Comparison of ENCODE assay signal across 22 cellular contexts in genomic region chr12:93749515-93749914, GRCh38.
DNase-seq lines count a peak whose midpoint lies in the region; ATAC-seq and TF ChIP-seq lines count a peak whose summit lies in the region.
"Had no signal": no experiment of that assay in that cellular context is flagged by ENCODE, and none has a peak within 500 bp of the region (broad histone marks: within the 10 kb centered on the region; RNA-seq: fewer than 3 reads in every experiment).

No MANE protein-coding gene starts in this region.

- TF ChIP-seq CTCF in fibroblast of the aortic adventitia (IDR thresholded peaks at IDR 0.05; ENCODE audit: insufficient read depth, low read length) (no peak), ovary (IDR thresholded peaks at IDR 0.05) (no peak)

- peaks cover 4 to 14% of the 10 kb centered on the region in 2 donors for H3K36me3 Mint-ChIP-seq in CD4-positive, alpha-beta memory T cell
- H3K36me3 Mint-ChIP-seq in T-helper 17 cell (ENCODE audit: low read depth): no peaks in the 10 kb centered on the region

- peaks cover 14% of the 10 kb centered on the region for H3K4me1 ChIP-seq in CD4-positive, alpha-beta memory T cell (ENCODE audit: insufficient read depth, low read length)
- H3K4me1 ChIP-seq in rectal smooth muscle tissue (ENCODE audit: control insufficient read depth, insufficient read depth, low read length): peaks cover 3% of the 10 kb centered on the region
- peaks cover 4% of the 10 kb centered on the region for H3K4me1 ChIP-seq in ovary (ENCODE audit: insufficient read depth)

- peaks cover 0 to 23% (median 13%) of the 10 kb centered on the region in 8 donors for H3K9me3 Mint-ChIP-seq in CD4-positive, alpha-beta memory T cell

- H3K4me3 ChIP-seq in CD4-positive, alpha-beta memory T cell (ENCODE audit: low read length in 2 of 2): no peak overlapping the region
- H3K4me3 ChIP-seq in fibroblast of the aortic adventitia (ENCODE audit: low read depth, low read length) (no peak overlapping the region), rectal smooth muscle tissue (ENCODE audit: low read length) (no peak overlapping the region), ovary (no peak overlapping the region)
- H3K4me3 ChIP-seq: psoas muscle, SJSA1 had no signal

- H3K4me3 Mint-ChIP-seq in CD4-positive, alpha-beta memory T cell: peak overlapping the region in 5 of 8 donors; percentile 4 to 72 (median 21)
- peak overlapping the region; percentile 70 for H3K4me3 Mint-ChIP-seq in T-helper 17 cell
- H3K4me3 Mint-ChIP-seq: activated CD4-positive, alpha-beta T cell treated with anti-CD3 and anti-CD28 coated beads for 36 hours; activated CD8-positive, alpha-beta T cell treated with anti-CD3 and anti-CD28 coated beads, Interleukin-2, amount 10 ng/mL, durations not matched to agents 7 days and 5 days; stimulated activated naive CD8-positive, alpha-beta T cell treated with anti-CD3 and anti-CD28 coated beads, Interleukin-15, Interleukin-2, amounts not matched to agents 100 ng/mL and 50 ng/mL, for 24 hours had no signal

- POLR2A ChIA-PET in CD4-positive, alpha-beta memory T cell (lab: Charles Lee; ENCODE audit: partially characterized antibody): no interaction called here

- CTCF ChIA-PET in CD4-positive, alpha-beta memory T cell (lab: Charles Lee; ENCODE audit: partially characterized antibody): interaction anchor here (1.0 kb wide), 1 partner anchor 17 kb away, joined by 3 read pairs; no protein-coding TSS in a partner anchor

- no peak for ATAC-seq in T-helper 17 cell
- ATAC-seq: activated CD4-positive, alpha-beta T cell treated with anti-CD3 and anti-CD28 coated beads for 36 hours; activated CD8-positive, alpha-beta T cell treated with anti-CD3 and anti-CD28 coated beads, Interleukin-2, amount 10 ng/mL, durations not matched to agents 7 days and 5 days had no signal

- no peaks in the 10 kb centered on the region for H3K27me3 Mint-ChIP-seq in CD4-positive, alpha-beta memory T cell
- no peaks in the 10 kb centered on the region for H3K27me3 Mint-ChIP-seq in T-helper 17 cell
- H3K27me3 Mint-ChIP-seq: activated CD4-positive, alpha-beta T cell treated with anti-CD3 and anti-CD28 coated beads for 36 hours; stimulated activated naive CD8-positive, alpha-beta T cell treated with anti-CD3 and anti-CD28 coated beads, Interleukin-15, Interleukin-2, amounts not matched to agents 100 ng/mL and 50 ng/mL, for 24 hours had no signal

- no peak for DNase-seq in CD4-positive, alpha-beta memory T cell
- DNase-seq in T-helper 17 cell: no peak
- DNase-seq in fibroblast of the aortic adventitia (ENCODE audit: low read depth): peak; percentile 27
- DNase-seq in ovary: no peak
- DNase-seq in stimulated activated CD4-positive, alpha-beta T cell treated with anti-CD3 and anti-CD28 coated beads, Interleukin-15, amount 100 ng/mL, for 24 hours: no peak
- DNase-seq in medulla oblongata (ENCODE audit: extremely low spot score): no peak
- DNase-seq: ACHN; activated CD4-positive, alpha-beta T cell treated with anti-CD3 and anti-CD28 coated beads for 36 hours; activated CD8-positive, alpha-beta T cell treated with anti-CD3 and anti-CD28 coated beads, Interleukin-2, amount 10 ng/mL, durations not matched to agents 7 days and 5 days; activated gamma-delta T cell treated with Interleukin-2 at 50 U/mL for 16 hours; brain microvascular endothelial cell; COR-L47; DMS79; effector CD4-positive, alpha-beta T cell; GF-D8; kidney glomerular epithelial cell; mesendoderm; NCI-H1048; psoas muscle had no signal

- no peaks in the 10 kb centered on the region for H3K27me3 ChIP-seq in CD4-positive, alpha-beta memory T cell (ENCODE audit: insufficient read depth, low read length)
- no peaks in the 10 kb centered on the region for H3K27me3 ChIP-seq in rectal smooth muscle tissue (ENCODE audit: control insufficient read depth, insufficient read depth, low read length)
- H3K27me3 ChIP-seq in ovary: no peaks in the 10 kb centered on the region
- H3K27me3 ChIP-seq: brain microvascular endothelial cell, SJSA1 had no signal

- peaks cover 10 to 14% (median 13%) of the 10 kb centered on the region in 4 donors for H3K4me1 Mint-ChIP-seq in CD4-positive, alpha-beta memory T cell
- H3K4me1 Mint-ChIP-seq in T-helper 17 cell: peaks cover 22% of the 10 kb centered on the region

- intact Hi-C loops in CD4-positive, alpha-beta memory T cell (cut with micrococcal nuclease): no loop called here
- intact Hi-C loops in ovary (cut with DNase I): loop anchor here in 2 of 4 donors (10.0 kb wide), 2 partner anchors 65 to 75 kb away; partner anchors contain the start of gene CRADD (in 1 of the 2)

- TF ChIP-seq EP300 in ovary (IDR thresholded peaks at IDR 0.05): no peak

- no peaks in the 10 kb centered on the region for H3K9me3 ChIP-seq in CD4-positive, alpha-beta memory T cell (ENCODE audit: control insufficient read depth in 1 of 2, low read length in 2 of 2)
- H3K9me3 ChIP-seq in T-helper 17 cell (ENCODE audit: control insufficient read depth, low read length, poor library complexity, severe bottlenecking) (no peaks in the 10 kb centered on the region), ovary (no peaks in the 10 kb centered on the region)
- H3K9me3 ChIP-seq: psoas muscle had no signal

- WGBS in ovary, 3 donors: 78 to 88% (median 78%) methylated on average over 2 of the region's 2 CpGs

- H3K27ac ChIP-seq in CD4-positive, alpha-beta memory T cell (ENCODE audit: low read depth, low read length): no peak overlapping the region
- peak overlapping the region; percentile 43 for H3K27ac ChIP-seq in rectal smooth muscle tissue (ENCODE audit: low read depth, low read length)
- H3K27ac ChIP-seq in ovary: no peak overlapping the region
- H3K27ac ChIP-seq: brain microvascular endothelial cell, psoas muscle, SJSA1 had no signal

- no peak overlapping the region for H3K9ac ChIP-seq in rectal smooth muscle tissue (ENCODE audit: low read length)

- H3K36me3 ChIP-seq in CD4-positive, alpha-beta memory T cell (ENCODE audit: insufficient read depth, low read length): no peaks in the 10 kb centered on the region
- H3K36me3 ChIP-seq in rectal smooth muscle tissue (ENCODE audit: control insufficient read depth, insufficient read depth, low read length): no peaks in the 10 kb centered on the region
- no peaks in the 10 kb centered on the region for H3K36me3 ChIP-seq in ovary
- H3K36me3 ChIP-seq: brain microvascular endothelial cell, SJSA1 had no signal

- peak overlapping the region in 5 of 7 donors; percentile 4 to 37 (median 16) for H3K27ac Mint-ChIP-seq in CD4-positive, alpha-beta memory T cell
- H3K27ac Mint-ChIP-seq in T-helper 17 cell: peak overlapping the region; percentile 85
- H3K27ac Mint-ChIP-seq: activated CD4-positive, alpha-beta T cell treated with anti-CD3 and anti-CD28 coated beads for 36 hours; activated CD8-positive, alpha-beta T cell treated with anti-CD3 and anti-CD28 coated beads, Interleukin-2, amount 10 ng/mL, durations not matched to agents 7 days and 5 days; stimulated activated naive CD8-positive, alpha-beta T cell treated with anti-CD3 and anti-CD28 coated beads, Interleukin-15, Interleukin-2, amounts not matched to agents 100 ng/mL and 50 ng/mL, for 24 hours had no signal

- TF ChIP-seq POLR2A in ovary (IDR thresholded peaks at IDR 0.05): no peak
